ENCODE assay signal across 1 cellular context in genomic region chr1:110321045-110321444, GRCh38.
A peak's percentile ranks its signal among the peaks of the same experiment; 100 is the strongest.
TF ChIP-seq lines count a peak whose summit lies in the region.

No MANE protein-coding gene starts in this region.

TF ChIP-seq in HepG2, 621 proteins besides CTCF, POLR2A, EP300 and RAD21 (continued from another document):
- no peak for TF ChIP-seq FOXM1 (CRISPR knock-in tag; IDR thresholded peaks at IDR 0.05)
- TF ChIP-seq, protein P1, sequence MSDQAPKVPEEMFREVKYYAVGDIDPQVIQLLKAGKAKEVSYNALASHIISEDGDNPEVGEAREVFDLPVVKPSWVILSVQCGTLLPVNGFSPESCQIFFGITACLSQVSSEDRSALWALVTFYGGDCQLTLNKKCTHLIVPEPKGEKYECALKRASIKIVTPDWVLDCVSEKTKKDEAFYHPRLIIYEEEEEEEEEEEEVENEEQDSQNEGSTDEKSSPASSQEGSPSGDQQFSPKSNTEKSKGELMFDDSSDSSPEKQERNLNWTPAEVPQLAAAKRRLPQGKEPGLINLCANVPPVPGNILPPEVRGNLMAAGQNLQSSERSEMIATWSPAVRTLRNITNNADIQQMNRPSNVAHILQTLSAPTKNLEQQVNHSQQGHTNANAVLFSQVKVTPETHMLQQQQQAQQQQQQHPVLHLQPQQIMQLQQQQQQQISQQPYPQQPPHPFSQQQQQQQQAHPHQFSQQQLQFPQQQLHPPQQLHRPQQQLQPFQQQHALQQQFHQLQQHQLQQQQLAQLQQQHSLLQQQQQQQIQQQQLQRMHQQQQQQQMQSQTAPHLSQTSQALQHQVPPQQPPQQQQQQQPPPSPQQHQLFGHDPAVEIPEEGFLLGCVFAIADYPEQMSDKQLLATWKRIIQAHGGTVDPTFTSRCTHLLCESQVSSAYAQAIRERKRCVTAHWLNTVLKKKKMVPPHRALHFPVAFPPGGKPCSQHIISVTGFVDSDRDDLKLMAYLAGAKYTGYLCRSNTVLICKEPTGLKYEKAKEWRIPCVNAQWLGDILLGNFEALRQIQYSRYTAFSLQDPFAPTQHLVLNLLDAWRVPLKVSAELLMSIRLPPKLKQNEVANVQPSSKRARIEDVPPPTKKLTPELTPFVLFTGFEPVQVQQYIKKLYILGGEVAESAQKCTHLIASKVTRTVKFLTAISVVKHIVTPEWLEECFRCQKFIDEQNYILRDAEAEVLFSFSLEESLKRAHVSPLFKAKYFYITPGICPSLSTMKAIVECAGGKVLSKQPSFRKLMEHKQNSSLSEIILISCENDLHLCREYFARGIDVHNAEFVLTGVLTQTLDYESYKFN (CRISPR knock-in tag; conservative IDR thresholded peaks at IDR 0.05), result no peak
- no peak for TF ChIP-seq ZSCAN12 (CRISPR knock-in tag; IDR thresholded peaks at IDR 0.05)
- TF ChIP-seq ZNF598 (CRISPR knock-in tag; IDR thresholded peaks at IDR 0.05; ENCODE audit: borderline replicate concordance), result no peak
- TF ChIP-seq GTF3A (CRISPR knock-in tag; conservative IDR thresholded peaks at IDR 0.05), result no peak
- no peak for TF ChIP-seq FOXA1 (IDR thresholded peaks at IDR 0.05)
- TF ChIP-seq FOXA1 (CRISPR knock-in tag; IDR thresholded peaks at IDR 0.05), result 0 out of 2 replicates have a peak, but pooled peaks have one; percentile 29
- TF ChIP-seq ZBTB1 (CRISPR knock-in tag; IDR thresholded peaks at IDR 0.05; ENCODE audit: borderline replicate concordance), result no peak
- no peak for TF ChIP-seq ZNF205 (CRISPR knock-in tag; IDR thresholded peaks at IDR 0.05)
- TF ChIP-seq HOXA9 (CRISPR knock-in tag; IDR thresholded peaks at IDR 0.05; ENCODE audit: borderline replicate concordance), result no peak
- peak; percentile 38; the same call in 1 of the 2 replicates for TF ChIP-seq PPARG (CRISPR knock-in tag; conservative IDR thresholded peaks at IDR 0.05)
- TF ChIP-seq ZNF549 (CRISPR knock-in tag; IDR thresholded peaks at IDR 0.05), result no peak
- TF ChIP-seq FIP1L1 (IDR thresholded peaks at IDR 0.05; ENCODE audit: borderline replicate concordance, insufficient read depth, low read depth, low read length), result no peak
- TF ChIP-seq BCL6 (CRISPR knock-in tag; IDR thresholded peaks at IDR 0.05), result peak; percentile 88
- no peak for TF ChIP-seq POGZ (CRISPR knock-in tag; IDR thresholded peaks at IDR 0.05)
- no peak for TF ChIP-seq PHF5A (CRISPR knock-in tag; IDR thresholded peaks at IDR 0.05; ENCODE audit: low read depth, unreplicated experiment)
- no peak for TF ChIP-seq SOX13 (IDR thresholded peaks at IDR 0.05)
- TF ChIP-seq SOX13 (CRISPR knock-in tag; conservative IDR thresholded peaks at IDR 0.05 in 1 of 2, IDR thresholded peaks at IDR 0.05 in 1 of 2), result peak in 1 of 2 experiments; percentile 35; a peak in 1 of 4 replicates
- TF ChIP-seq RXRB (CRISPR knock-in tag; IDR thresholded peaks at IDR 0.05; ENCODE audit: borderline replicate concordance), result peak; percentile 35; the same call in 1 of the 2 replicates
- TF ChIP-seq ELF3 (CRISPR knock-in tag; IDR thresholded peaks at IDR 0.05), result peak; percentile 16; the same call in 1 of the 2 replicates
- no peak for TF ChIP-seq ZNF713 (CRISPR knock-in tag; IDR thresholded peaks at IDR 0.05)
- TF ChIP-seq ZNF883 (CRISPR knock-in tag; IDR thresholded peaks at IDR 0.05; ENCODE audit: not compliant biosample characterization), result no peak
- no peak for TF ChIP-seq SP2 (CRISPR knock-in tag; IDR thresholded peaks at IDR 0.05)
- TF ChIP-seq ZNF282 (IDR thresholded peaks at IDR 0.05; ENCODE audit: partially characterized antibody), result no peak
- TF ChIP-seq SNAI1 (CRISPR knock-in tag; IDR thresholded peaks at IDR 0.05; ENCODE audit: borderline replicate concordance), result no peak
